16 cellular contexts compared by ENCODE assay signal in genomic region chr1:209375097-209375496, GRCh38.
"Had no signal": no experiment of that assay in that cellular context is flagged by ENCODE, and none has a peak within 500 bp of the region (broad histone marks: within the 10 kb centered on the region; RNA-seq: fewer than 3 reads in every experiment).

No MANE protein-coding gene starts in this region.

- H3K36me3 Mint-ChIP-seq: activated naive CD4-positive, alpha-beta T cell treated with anti-CD3 and anti-CD28 coated beads, Interleukin-2, amount 50 U/mL, for 24 hours; stimulated activated effector memory CD8-positive, alpha-beta T cell treated with anti-CD3 and anti-CD28 coated beads, Interleukin-12 subunit alpha, Interleukin-12 subunit beta, amount 100 ng/mL, for 72 hours had no signal

- H3K27ac Mint-ChIP-seq: activated naive CD4-positive, alpha-beta T cell treated with anti-CD3 and anti-CD28 coated beads, Interleukin-2, amount 50 U/mL, for 24 hours; stimulated activated effector memory CD8-positive, alpha-beta T cell treated with anti-CD3 and anti-CD28 coated beads, Interleukin-12 subunit alpha, Interleukin-12 subunit beta, amount 100 ng/mL, for 72 hours had no signal

- H3K36me3 ChIP-seq: esophagus squamous epithelium, neutrophil, right atrium auricular region, tibial artery had no signal

- ATAC-seq: left ventricle myocardium superior; stimulated activated effector memory CD8-positive, alpha-beta T cell treated with anti-CD3 and anti-CD28 coated beads, Interleukin-12 subunit alpha, Interleukin-12 subunit beta, amount 100 ng/mL, for 72 hours had no signal

- H3K27me3 ChIP-seq: esophagus squamous epithelium, right atrium auricular region, tibial artery had no signal

- H3K4me1 Mint-ChIP-seq: activated naive CD4-positive, alpha-beta T cell treated with anti-CD3 and anti-CD28 coated beads, Interleukin-2, amount 50 U/mL, for 24 hours; stimulated activated effector memory CD8-positive, alpha-beta T cell treated with anti-CD3 and anti-CD28 coated beads, Interleukin-12 subunit alpha, Interleukin-12 subunit beta, amount 100 ng/mL, for 72 hours had no signal

- H3K4me3 ChIP-seq: dorsolateral prefrontal cortex, esophagus squamous epithelium, right atrium auricular region, skin epidermis, tibial artery had no signal

- H3K9me3 Mint-ChIP-seq: stimulated activated effector memory CD8-positive, alpha-beta T cell treated with anti-CD3 and anti-CD28 coated beads, Interleukin-12 subunit alpha, Interleukin-12 subunit beta, amount 100 ng/mL, for 72 hours had no signal

- H3K9me3 ChIP-seq: esophagus squamous epithelium, neutrophil, right atrium auricular region, tibial artery had no signal

- H3K27ac ChIP-seq: dorsolateral prefrontal cortex, esophagus squamous epithelium, neutrophil, right atrium auricular region, tibial artery had no signal

- H3K4me3 Mint-ChIP-seq: activated naive CD4-positive, alpha-beta T cell treated with anti-CD3 and anti-CD28 coated beads, Interleukin-2, amount 50 U/mL, for 24 hours; stimulated activated effector memory CD8-positive, alpha-beta T cell treated with anti-CD3 and anti-CD28 coated beads, Interleukin-12 subunit alpha, Interleukin-12 subunit beta, amount 100 ng/mL, for 72 hours had no signal

- H3K4me1 ChIP-seq: right atrium auricular region, tibial artery had no signal

- DNase-seq: activated CD4-positive, alpha-beta T cell treated with anti-CD3 and anti-CD28 coated beads, Interleukin-2, amount 50 U/mL, for 4 hours; activated CD4-positive, CD25-positive, alpha-beta regulatory T cell treated with anti-CD3 and anti-CD28 coated beads, Interleukin-2, amount 50 U/mL, for 72 hours; activated T-cell treated with anti-CD3 and anti-CD28 coated beads, Interleukin-2, amount 50 U/mL, for 1 hour; dorsolateral prefrontal cortex; esophagus squamous epithelium; head of caudate nucleus; islet precursor cell; left ventricle myocardium superior; midbrain; T-helper 2 cell; tibial artery had no signal
